Comparison of ENCODE assay signal across 20 cellular contexts in the genomic region with DNA sequence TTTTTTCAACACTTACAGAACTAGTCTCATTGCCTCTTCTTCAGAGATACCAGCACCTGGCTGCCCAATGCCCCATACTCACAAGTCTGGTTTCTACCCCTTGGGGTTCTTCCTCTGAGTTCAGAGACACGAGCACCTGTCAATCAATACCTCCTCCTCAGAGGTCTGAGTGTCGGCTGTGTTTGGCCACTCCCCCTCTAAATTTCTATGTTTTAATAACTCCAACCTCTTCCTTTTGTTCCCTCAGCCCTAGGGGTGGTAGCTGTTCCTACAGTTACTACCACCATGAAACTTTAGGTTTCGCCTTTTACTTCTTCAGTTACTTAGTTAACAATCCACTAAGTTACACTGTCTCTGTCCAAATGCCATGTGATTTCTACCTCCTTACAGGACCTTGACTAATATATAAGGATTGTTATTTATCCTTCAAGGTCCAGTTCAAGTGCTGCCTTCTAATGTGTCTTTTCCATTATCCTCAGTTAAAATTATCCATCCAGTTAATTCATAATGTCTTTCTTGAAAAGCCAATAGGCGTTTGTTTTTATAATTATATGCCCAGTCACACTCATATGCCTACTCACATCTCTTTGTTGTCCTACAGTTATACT. TPM values are rescaled to one million over a fixed set of nuclear protein-coding genes. Genes with fewer than 3 reads are reported as not detected.
DNase-seq lines count a peak whose midpoint lies in the region; ATAC-seq and TF ChIP-seq lines count a peak whose summit lies in the region.
"Had no signal": no experiment of that assay in that cellular context is flagged by ENCODE, and none has a peak within 500 bp of the region (broad histone marks: within the 10 kb centered on the region; RNA-seq: fewer than 3 reads in every experiment).

No MANE protein-coding gene starts in this region.

- H3K79me2 ChIP-seq in GM23248 (ENCODE audit: insufficient read depth): no peaks in the 10 kb centered on the region

- peak overlapping the region; percentile 61 for H3K4me3 ChIP-seq in GM23248
- no peak overlapping the region for H3K4me3 ChIP-seq in RWPE2 (ENCODE audit: severe bottlenecking)
- H3K4me3 ChIP-seq in ovary: no peak overlapping the region
- H3K4me3 ChIP-seq: stomach had no signal

- POLR2A ChIA-PET in CD4-positive, alpha-beta T cell (lab: Charles Lee): interaction anchor here (4.2 kb wide), 1 partner anchor 15 kb away, joined by 24 read pairs; the partner anchor contains the start of gene RBM39
- POLR2A ChIA-PET in activated CD4-positive, alpha-beta memory T cell treated with anti-CD3 and anti-CD28 coated beads, Interleukin-2, amount 10 ng/mL, durations not matched to agents 7 days and 5 days (lab: Charles Lee): interaction anchor here (4.2 kb wide), 1 partner anchor 14 kb away, joined by 21 read pairs; the partner anchor contains the start of gene RBM39

- TF ChIP-seq EP300 in ovary (IDR thresholded peaks at IDR 0.05): no peak

- no peak for DNase-seq in CD4-positive, alpha-beta T cell
- DNase-seq in GM23248 (peak; percentile 54), RWPE2 (ENCODE audit: low spot score) (no peak), myocyte (ENCODE audit: low read depth) (peak; percentile 10), NCI-H226 (no peak), KBM-7 (no peak), ovary (no peak)
- no peak for DNase-seq in activated CD4-positive, alpha-beta memory T cell treated with anti-CD3 and anti-CD28 coated beads, Interleukin-2, amount 10 ng/mL, durations not matched to agents 7 days and 5 days
- DNase-seq: activated naive CD4-positive, alpha-beta T cell treated with anti-CD3 and anti-CD28 coated beads, Interleukin-2, amount 50 U/mL, for 16 hours; activated T-cell treated with anti-CD3 and anti-CD28 coated beads for 4 hours; DMS79; effector memory CD8-positive, alpha-beta T cell; NCI-H1092 treated with DMSO at 0.1 percent for 48 hours; NCI-H69; right cardiac atrium; stomach; SW 1271; trophoblast cell had no signal

- H3K27me3 Mint-ChIP-seq in CD4-positive, alpha-beta T cell: no peaks in the 10 kb centered on the region
- peaks cover 4% of the 10 kb centered on the region for H3K27me3 Mint-ChIP-seq in activated CD4-positive, alpha-beta memory T cell treated with anti-CD3 and anti-CD28 coated beads, Interleukin-2, amount 10 ng/mL, durations not matched to agents 7 days and 5 days
- H3K27me3 Mint-ChIP-seq: effector memory CD8-positive, alpha-beta T cell had no signal

- no peaks in the 10 kb centered on the region for H4K20me1 ChIP-seq in GM23248 (ENCODE audit: insufficient read depth)

- H3K9me2 ChIP-seq in GM23248 (ENCODE audit: insufficient read depth): no peaks in the 10 kb centered on the region

- H3K36me3 Mint-ChIP-seq in CD4-positive, alpha-beta T cell (ENCODE audit: low read depth): no peaks in the 10 kb centered on the region
- H3K36me3 Mint-ChIP-seq in activated CD4-positive, alpha-beta memory T cell treated with anti-CD3 and anti-CD28 coated beads, Interleukin-2, amount 10 ng/mL, durations not matched to agents 7 days and 5 days (ENCODE audit: low read depth): no peaks in the 10 kb centered on the region

- intact Hi-C loops in CD4-positive, alpha-beta T cell (cut with DNase I, micrococcal nuclease): no loop called here
- intact Hi-C loops in ovary (cut with DNase I): no loop called here

- H3K27me3 ChIP-seq in CD4-positive, alpha-beta T cell (ENCODE audit: control insufficient read depth, insufficient read depth, low read length): no peaks in the 10 kb centered on the region
- H3K27me3 ChIP-seq in GM23248 (replicated peaks; ENCODE audit: insufficient read depth) (no peaks in the 10 kb centered on the region), RWPE2 (ENCODE audit: insufficient read depth, poor library complexity, severe bottlenecking) (no peaks in the 10 kb centered on the region), ovary (no peaks in the 10 kb centered on the region)
- H3K27me3 ChIP-seq: stomach had no signal

- CTCF ChIA-PET in CD4-positive, alpha-beta T cell (lab: Charles Lee): no interaction called here
- CTCF ChIA-PET in activated CD4-positive, alpha-beta memory T cell treated with anti-CD3 and anti-CD28 coated beads, Interleukin-2, amount 10 ng/mL, durations not matched to agents 7 days and 5 days (lab: Charles Lee): interaction anchor here (0.6 kb wide), 1 partner anchor 139 kb away, joined by 3 read pairs; no protein-coding TSS in a partner anchor

- H3K4me2 ChIP-seq in GM23248 (ENCODE audit: unreplicated experiment): peak overlapping the region; percentile 79
- H3K4me2 ChIP-seq: KMS-11 had no signal

- H3K9ac ChIP-seq in GM23248: peak overlapping the region; percentile 71
- H3K9ac ChIP-seq: KMS-11 had no signal

- WGBS in GM23248 (ENCODE audit: low coverage in 1 of 2, low lambda C conversion rate in 2 of 2, missing lambda C conversion rate in 2 of 2), 2 experiments: 44 to 48% methylated on average over 4 of the region's 4 CpGs
- WGBS in ovary, 3 donors: 66 to 76% (median 72%) methylated on average over 4 of the region's 4 CpGs

- in situ Hi-C loops in GM23248 (cut with MboI) (no loop called here), KBM-7 (cut with MboI; ENCODE audit: low pct_unique_long_range_greater_than_20kb, low sequenced_read_pairs) (no loop called here)

- TF ChIP-seq CTCF in CD4-positive, alpha-beta T cell (IDR thresholded peaks at IDR 0.05): no peak
- TF ChIP-seq CTCF in RWPE2 (IDR thresholded peaks at IDR 0.05; ENCODE audit: poor library complexity, severe bottlenecking) (no peak), ovary (IDR thresholded peaks at IDR 0.05) (no peak)

- no peak for TF ChIP-seq POLR2A in ovary (IDR thresholded peaks at IDR 0.05)

- H3K4me1 ChIP-seq in GM23248 (ENCODE audit: insufficient read depth): peaks cover 19% of the 10 kb centered on the region
- no peaks in the 10 kb centered on the region for H3K4me1 ChIP-seq in RWPE2 (ENCODE audit: insufficient read depth, poor library complexity, severe bottlenecking)
- no peaks in the 10 kb centered on the region for H3K4me1 ChIP-seq in ovary (ENCODE audit: insufficient read depth)
- H3K4me1 ChIP-seq: stomach had no signal

- H3K9me3 Mint-ChIP-seq in CD4-positive, alpha-beta T cell: no peaks in the 10 kb centered on the region
- no peaks in the 10 kb centered on the region for H3K9me3 Mint-ChIP-seq in activated CD4-positive, alpha-beta memory T cell treated with anti-CD3 and anti-CD28 coated beads, Interleukin-2, amount 10 ng/mL, durations not matched to agents 7 days and 5 days
- H3K9me3 Mint-ChIP-seq: effector memory CD8-positive, alpha-beta T cell had no signal

- peaks cover 9% of the 10 kb centered on the region for H3K4me1 Mint-ChIP-seq in CD4-positive, alpha-beta T cell (ENCODE audit: low read depth)
- no peaks in the 10 kb centered on the region for H3K4me1 Mint-ChIP-seq in activated CD4-positive, alpha-beta memory T cell treated with anti-CD3 and anti-CD28 coated beads, Interleukin-2, amount 10 ng/mL, durations not matched to agents 7 days and 5 days

- H3K27ac Mint-ChIP-seq in CD4-positive, alpha-beta T cell: no peak overlapping the region
- H3K27ac Mint-ChIP-seq in activated CD4-positive, alpha-beta memory T cell treated with anti-CD3 and anti-CD28 coated beads, Interleukin-2, amount 10 ng/mL, durations not matched to agents 7 days and 5 days: no peak overlapping the region

- no peak overlapping the region for H3K27ac ChIP-seq in CD4-positive, alpha-beta T cell (ENCODE audit: low read depth, low read length)
- H3K27ac ChIP-seq in GM23248 (peak overlapping the region; percentile 89), RWPE2 (ENCODE audit: poor library complexity, severe bottlenecking) (no peak overlapping the region), ovary (no peak overlapping the region)
- H3K27ac ChIP-seq: KMS-11 had no signal

- H3K36me3 ChIP-seq in GM23248 (ENCODE audit: low read depth) (no peaks in the 10 kb centered on the region), RWPE2 (ENCODE audit: low read depth) (no peaks in the 10 kb centered on the region), ovary (no peaks in the 10 kb centered on the region)
- H3K36me3 ChIP-seq: stomach had no signal

- H2AFZ ChIP-seq in GM23248: peak overlapping the region; percentile 6; the same call in 1 of the 2 replicates

- ATAC-seq in CD4-positive, alpha-beta T cell (ENCODE audit: poor library complexity): peak; percentile 52
- ATAC-seq in RWPE2 (ENCODE audit: low read depth): peak; percentile 28
- ATAC-seq: effector memory CD8-positive, alpha-beta T cell; left lobe of liver; right cardiac atrium had no signal

- no peak overlapping the region for H3K4me3 Mint-ChIP-seq in CD4-positive, alpha-beta T cell
- no peak overlapping the region for H3K4me3 Mint-ChIP-seq in activated CD4-positive, alpha-beta memory T cell treated with anti-CD3 and anti-CD28 coated beads, Interleukin-2, amount 10 ng/mL, durations not matched to agents 7 days and 5 days
- H3K4me3 Mint-ChIP-seq: effector memory CD8-positive, alpha-beta T cell had no signal

- H3K9me3 ChIP-seq in CD4-positive, alpha-beta T cell (ENCODE audit: control insufficient read depth, low read length): no peaks in the 10 kb centered on the region
- H3K9me3 ChIP-seq in GM23248 (ENCODE audit: low read depth) (no peaks in the 10 kb centered on the region), RWPE2 (ENCODE audit: severe bottlenecking) (no peaks in the 10 kb centered on the region), ovary (no peaks in the 10 kb centered on the region)
- H3K9me3 ChIP-seq: stomach had no signal

- H3F3A ChIP-seq in GM23248 (ENCODE audit: insufficient read depth): peaks cover 20% of the 10 kb centered on the region

RNA-seq across cellular contexts. Expression of gene PHF20, which starts 14.6 kb away (rescaled TPM):
- total RNA-seq in CD4-positive, alpha-beta T cell: 100 to 1,000 TPM; 119 to 126 TPM
- total RNA-seq in GM23248 (2014; rRNA removed; shearing (Covaris generic)): 23.3 and 25.0 TPM in 2 replicates
- polyA plus RNA-seq in GM23248 (2016; fragmentation: Nextera tagmentation; extraction: Ambion mirVana) (35.4 and 37.4 TPM in 2 replicates), ovary (10 to 100 TPM; 17.6 to 35.1 TPM)
- total RNA-seq in myocyte (27.1 and 28.5 TPM in 2 replicates), ovary (10 to 100 TPM; 41.4 to 70.0 (median 48.0) TPM)
- polyA plus RNA-seq in myocyte (2012): 25.1 TPM
- 10 to 100 TPM; 42.7 to 48.3 TPM for total RNA-seq in activated CD4-positive, alpha-beta memory T cell treated with anti-CD3 and anti-CD28 coated beads, Interleukin-2, amount 10 ng/mL, durations not matched to agents 7 days and 5 days

RNA-seq across cellular contexts. Expression of gene RBM39, which starts 15.1 kb away (rescaled TPM):
- 1,000 to 10,000 TPM; 1,057 to 1,091 TPM for total RNA-seq in CD4-positive, alpha-beta T cell
- 247 and 390 TPM in 2 replicates for total RNA-seq in GM23248 (2014; rRNA removed; shearing (Covaris generic))
- 227 and 270 TPM in 2 replicates for polyA plus RNA-seq in GM23248 (2016; fragmentation: Nextera tagmentation; extraction: Ambion mirVana)
- total RNA-seq in myocyte: 218 and 242 TPM in 2 replicates
- polyA plus RNA-seq in myocyte (2012): 147 TPM
- 100 to 1,000 TPM; 318 to 331 TPM for total RNA-seq in activated CD4-positive, alpha-beta memory T cell treated with anti-CD3 and anti-CD28 coated beads, Interleukin-2, amount 10 ng/mL, durations not matched to agents 7 days and 5 days
- total RNA-seq in ovary: 100 to 1,000 TPM; 277 to 389 (median 356) TPM
- 100 to 1,000 TPM; 247 to 269 TPM for polyA plus RNA-seq in ovary

RNA-seq across cellular contexts. Expression of gene ROMO1, which starts 58.0 kb away (rescaled TPM):
- total RNA-seq in CD4-positive, alpha-beta T cell: 10 to 100 TPM; 32.9 to 35.8 TPM
- total RNA-seq in GM23248 (2014; rRNA removed; shearing (Covaris generic)): 148 and 311 TPM in 2 replicates
- polyA plus RNA-seq in GM23248 (2016; fragmentation: Nextera tagmentation; extraction: Ambion mirVana): 525 and 543 TPM in 2 replicates
- 227 and 282 TPM in 2 replicates for total RNA-seq in myocyte
- 343 TPM for polyA plus RNA-seq in myocyte (2012)
- 100 to 1,000 TPM in 1 of 2 experiments, 10 to 100 TPM in 1; 98.4 to 114 TPM for total RNA-seq in activated CD4-positive, alpha-beta memory T cell treated with anti-CD3 and anti-CD28 coated beads, Interleukin-2, amount 10 ng/mL, durations not matched to agents 7 days and 5 days
- 100 to 1,000 TPM in 6 of 7 donors, 10 to 100 TPM in 1; 98.7 to 404 (median 112) TPM for total RNA-seq in ovary
- 100 to 1,000 TPM in 1 of 2 donors, 10 to 100 TPM in 1; 23.2 to 195 TPM for polyA plus RNA-seq in ovary

RNA-seq across cellular contexts. Expression of gene NFS1, which starts 58.0 kb away (rescaled TPM):
- total RNA-seq in CD4-positive, alpha-beta T cell: 10 to 100 TPM; 10.6 to 11.5 TPM
- total RNA-seq in GM23248 (2014; rRNA removed; shearing (Covaris generic)): 35.8 and 56.9 TPM in 2 replicates
- polyA plus RNA-seq in GM23248 (2016; fragmentation: Nextera tagmentation; extraction: Ambion mirVana) (31.5 and 33.3 TPM in 2 replicates), ovary (10 to 100 TPM; 26.8 to 58.1 TPM)
- total RNA-seq in myocyte (34.3 and 37.1 TPM in 2 replicates), ovary (10 to 100 TPM; 17.3 to 33.7 (median 29.4) TPM)
- polyA plus RNA-seq in myocyte (2012): 38.0 TPM
- total RNA-seq in activated CD4-positive, alpha-beta memory T cell treated with anti-CD3 and anti-CD28 coated beads, Interleukin-2, amount 10 ng/mL, durations not matched to agents 7 days and 5 days: 10 to 100 TPM; 28.3 to 30.8 TPM

Comparison
In these comparisons a context has a peak if more than half of its experiments do, and no peak if none do; other contexts are left out.
1. DNase-seq: peak in GM23248 (single experiment) and myocyte (single experiment); none in CD4-positive, alpha-beta T cell (0 of 10), RWPE2 (single experiment), NCI-H226 (single experiment), activated CD4-positive, alpha-beta memory T cell treated with anti-CD3 and anti-CD28 coated beads, Interleukin-2, amount 10 ng/mL, durations not matched to agents 7 days and 5 days (single experiment), KBM-7 (single experiment) and ovary (0 of 5).